In the genomic region with DNA sequence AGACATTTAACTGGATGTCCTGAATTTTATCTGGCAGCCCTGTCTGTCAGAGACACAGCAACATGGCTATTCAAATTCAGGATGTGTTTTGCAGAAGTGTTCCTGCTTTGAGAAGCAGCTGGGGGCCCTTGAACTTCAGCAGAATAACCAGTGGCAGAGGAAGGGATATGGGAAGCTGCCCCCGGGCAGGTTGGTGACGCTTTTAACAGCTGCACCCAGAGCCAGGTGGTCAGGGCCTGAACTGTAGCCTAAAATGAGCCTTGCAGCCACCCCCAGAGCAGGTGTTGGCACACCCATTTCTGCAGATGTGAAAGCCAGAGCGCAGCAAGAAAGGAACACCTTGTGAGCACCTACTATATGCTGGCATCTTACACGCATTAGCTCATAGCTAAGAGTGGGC, we compare ENCODE assay signal across 1 cellular context.
TF ChIP-seq lines count a peak whose summit lies in the region.

No MANE protein-coding gene starts in this region.

TF ChIP-seq in HepG2, 621 proteins besides CTCF, POLR2A, EP300 and RAD21 (continued from another document):
- TF ChIP-seq, protein P1, sequence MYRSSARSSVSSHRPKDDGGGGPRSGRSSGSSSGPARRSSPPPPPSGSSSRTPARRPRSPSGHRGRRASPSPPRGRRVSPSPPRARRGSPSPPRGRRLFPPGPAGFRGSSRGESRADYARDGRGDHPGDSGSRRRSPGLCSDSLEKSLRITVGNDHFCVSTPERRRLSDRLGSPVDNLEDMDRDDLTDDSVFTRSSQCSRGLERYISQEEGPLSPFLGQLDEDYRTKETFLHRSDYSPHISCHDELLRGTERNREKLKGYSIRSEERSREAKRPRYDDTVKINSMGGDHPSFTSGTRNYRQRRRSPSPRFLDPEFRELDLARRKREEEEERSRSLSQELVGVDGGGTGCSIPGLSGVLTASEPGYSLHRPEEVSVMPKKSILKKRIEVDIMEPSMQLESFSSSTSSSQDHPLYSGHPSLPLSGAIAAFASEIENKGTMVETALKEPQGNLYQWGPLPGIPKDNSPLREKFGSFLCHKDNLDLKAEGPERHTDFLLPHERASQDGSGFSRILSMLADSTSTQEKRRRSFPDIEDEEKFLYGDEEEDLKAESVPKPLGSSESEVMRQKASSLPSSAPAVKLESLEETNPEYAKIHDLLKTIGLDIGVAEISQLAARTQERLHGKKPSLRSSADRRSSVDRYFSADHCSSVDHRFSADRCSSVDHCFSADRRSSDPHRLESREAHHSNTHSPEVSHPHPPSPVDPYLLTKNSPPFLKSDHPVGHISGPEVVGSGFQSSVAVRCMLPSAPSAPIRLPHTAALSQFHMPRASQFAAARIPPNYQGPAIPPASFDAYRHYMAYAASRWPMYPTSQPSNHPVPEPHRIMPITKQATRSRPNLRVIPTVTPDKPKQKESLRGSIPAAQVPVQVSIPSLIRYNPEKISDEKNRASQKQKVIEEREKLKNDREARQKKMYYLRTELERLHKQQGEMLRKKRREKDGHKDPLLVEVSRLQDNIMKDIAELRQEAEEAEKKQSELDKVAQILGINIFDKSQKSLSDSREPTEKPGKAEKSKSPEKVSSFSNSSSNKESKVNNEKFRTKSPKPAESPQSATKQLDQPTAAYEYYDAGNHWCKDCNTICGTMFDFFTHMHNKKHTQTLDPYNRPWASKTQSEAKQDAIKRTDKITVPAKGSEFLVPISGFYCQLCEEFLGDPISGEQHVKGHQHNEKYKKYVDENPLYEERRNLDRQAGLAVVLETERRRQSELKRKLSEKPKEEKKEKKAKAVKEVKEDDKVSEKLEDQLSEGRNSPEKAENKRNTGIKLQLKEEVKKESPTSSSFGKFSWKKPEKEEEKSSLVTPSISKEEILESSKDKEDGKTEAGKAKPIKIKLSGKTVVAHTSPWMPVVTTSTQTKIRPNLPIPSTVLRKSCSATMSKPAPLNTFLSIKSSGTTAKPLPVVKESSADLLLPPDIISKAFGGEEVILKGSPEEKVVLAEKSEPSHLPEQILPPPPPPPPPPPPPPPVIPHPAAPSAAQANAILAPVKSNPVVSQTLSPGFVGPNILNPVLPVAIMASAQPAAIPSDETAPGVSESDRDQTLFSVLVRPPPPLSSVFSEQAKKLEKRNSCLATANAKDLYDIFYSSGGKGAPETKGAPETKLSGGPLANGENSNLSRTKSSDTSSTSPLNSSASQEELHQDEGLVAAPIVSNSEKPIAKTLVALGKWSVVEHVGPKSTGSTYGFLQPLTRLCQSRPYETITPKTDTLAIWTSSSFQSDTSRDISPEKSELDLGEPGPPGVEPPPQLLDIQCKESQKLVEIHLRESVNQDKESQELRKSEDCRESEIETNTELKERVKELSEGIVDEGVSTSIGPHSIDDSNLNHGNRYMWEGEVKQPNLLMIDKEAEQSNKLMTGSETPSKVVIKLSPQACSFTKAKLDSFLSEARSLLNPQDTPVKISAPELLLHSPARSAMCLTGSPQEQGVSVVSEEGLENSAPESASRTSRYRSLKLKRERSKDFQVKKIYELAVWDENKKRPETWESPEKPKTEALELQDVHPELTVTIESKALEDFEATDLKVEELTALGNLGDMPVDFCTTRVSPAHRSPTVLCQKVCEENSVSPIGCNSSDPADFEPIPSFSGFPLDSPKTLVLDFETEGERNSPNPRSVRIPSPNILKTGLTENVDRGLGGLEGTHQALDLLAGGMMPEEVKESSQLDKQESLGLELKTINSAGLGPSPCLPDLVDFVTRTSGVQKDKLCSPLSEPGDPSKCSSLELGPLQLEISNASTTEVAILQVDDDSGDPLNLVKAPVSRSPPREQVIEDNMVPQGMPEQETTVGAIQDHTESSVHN (CRISPR knock-in tag; IDR thresholded peaks at IDR 0.05), result no peak
- TF ChIP-seq, protein P2, sequence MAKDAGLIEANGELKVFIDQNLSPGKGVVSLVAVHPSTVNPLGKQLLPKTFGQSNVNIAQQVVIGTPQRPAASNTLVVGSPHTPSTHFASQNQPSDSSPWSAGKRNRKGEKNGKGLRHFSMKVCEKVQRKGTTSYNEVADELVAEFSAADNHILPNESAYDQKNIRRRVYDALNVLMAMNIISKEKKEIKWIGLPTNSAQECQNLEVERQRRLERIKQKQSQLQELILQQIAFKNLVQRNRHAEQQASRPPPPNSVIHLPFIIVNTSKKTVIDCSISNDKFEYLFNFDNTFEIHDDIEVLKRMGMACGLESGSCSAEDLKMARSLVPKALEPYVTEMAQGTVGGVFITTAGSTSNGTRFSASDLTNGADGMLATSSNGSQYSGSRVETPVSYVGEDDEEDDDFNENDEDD (CRISPR knock-in tag; IDR thresholded peaks at IDR 0.05; ENCODE audit: borderline replicate concordance), result no peak
- TF ChIP-seq SCMH1 (CRISPR knock-in tag; IDR thresholded peaks at IDR 0.05; ENCODE audit: borderline replicate concordance) (no peak), ZFP37 (CRISPR knock-in tag; IDR thresholded peaks at IDR 0.05; ENCODE audit: borderline replicate concordance) (no peak), ZNF260 (CRISPR knock-in tag; IDR thresholded peaks at IDR 0.05; ENCODE audit: borderline replicate concordance, low read depth) (no peak), NR2C2 (CRISPR knock-in tag; IDR thresholded peaks at IDR 0.05; ENCODE audit: borderline replicate concordance) (no peak)
TF ChIP-seq in HepG2: peak in this region for 0.
